ENCODE assay signal across 8 cellular contexts in genomic region chr3:115784739-115785571, GRCh38.
A peak's percentile ranks its signal among the peaks of the same experiment; 100 is the strongest.
DNase-seq lines count a peak whose midpoint lies in the region; FAIRE-seq and TF ChIP-seq lines count a peak whose summit lies in the region.

No MANE protein-coding gene starts in this region.

- peak; percentile 71 for DNase-seq in M059J (ENCODE audit: low read depth)
- DNase-seq in kidney tubule cell (ENCODE audit: low spot score): peak; percentile 80
- DNase-seq in superior temporal gyrus (ENCODE audit: extremely low spot score): peak; percentile 52
- no peak for DNase-seq in HUDEP-2 (lab: John Stamatoyannopoulos, UW; ENCODE audit: unreplicated experiment in 76 of 76)
- DNase-seq in COLO829 (ENCODE audit: low spot score): no peak
- no peak for DNase-seq in GM19239 (ENCODE audit: insufficient read length, low spot score)

- peak overlapping the region; percentile 68; the same call in 1 of the 2 replicates for H3K9ac ChIP-seq in ES-I3 (ENCODE audit: low read depth, low read length)

- H3K27me3 Mint-ChIP-seq in brain: peaks cover 3% of the 10 kb centered on the region

- peaks cover 9% of the 10 kb centered on the region; the same call in 1 of the 2 replicates for H3K4me1 ChIP-seq in ES-I3 (ENCODE audit: insufficient read depth, low read length)

- peak overlapping the region; percentile 83 to 91 (median 84) for H3K4me3 Mint-ChIP-seq in brain

- H3K9me3 ChIP-seq in ES-I3 (ENCODE audit: control insufficient read depth, insufficient read depth, low read length): no peaks in the 10 kb centered on the region

- no peak for FAIRE-seq in GM19239 (lab: Jason Lieb, UNC)

- no peaks in the 10 kb centered on the region for H3K36me3 Mint-ChIP-seq in brain

- H3K9me3 Mint-ChIP-seq in brain: peaks cover 0 to 3% (median 0%) of the 10 kb centered on the region in 5 experiments

- TF ChIP-seq CTCF in brain (conservative IDR thresholded peaks at IDR 0.05): peak in 1 of 2 experiments; percentile 56

- H3K4me1 Mint-ChIP-seq in brain: peaks cover 41% of the 10 kb centered on the region

- H3K36me3 ChIP-seq in ES-I3 (ENCODE audit: insufficient read depth, low read length): no peaks in the 10 kb centered on the region

- peak overlapping the region; percentile 87 to 97 (median 95) for H3K27ac Mint-ChIP-seq in brain

Comparison
In these comparisons a context has a peak if more than half of its experiments do, and no peak if none do; other contexts are left out.
1. DNase-seq: peak in M059J (single experiment), kidney tubule cell (single experiment) and superior temporal gyrus (single experiment); none in HUDEP-2 (0 of 76), COLO829 (single experiment) and GM19239 (single experiment).